23 cellular contexts compared by ENCODE assay signal in genomic region chr13:92829930-92830329, GRCh38.
"Had no signal": no experiment of that assay in that cellular context is flagged by ENCODE, and none has a peak within 500 bp of the region (broad histone marks: within the 10 kb centered on the region; RNA-seq: fewer than 3 reads in every experiment).

No MANE protein-coding gene starts in this region.

- H3K27me3 ChIP-seq: MG63, SJSA1 had no signal

- ATAC-seq: HepG2 had no signal

- H3K27ac ChIP-seq: SJSA1, SK-N-MC had no signal

- H3K4me1 ChIP-seq: SJSA1 had no signal

- H3K4me3 ChIP-seq: MG63, SJSA1, SK-N-MC had no signal

- DNase-seq: IMR-90, Karpas-422, KG1, MG63, NCI-H1092, NCI-H1105 treated with DMSO at 0.1 percent for 48 hours, NCI-H1417 treated with DMSO at 0.1 percent for 48 hours, NCI-H146, NCI-H1694 treated with DMSO at 0.1 percent for 48 hours, NCI-H1930, NCI-H2081, NCI-H2107, NCI-H2227 treated with DMSO at 0.1 percent for 48 hours, NCI-H524, NCI-H526 treated with DMSO at 0.1 percent for 48 hours, NCI-H774, Right ventricle myocardium superior, RPMI8226, SIG-M5 had no signal

- H3K9me3 ChIP-seq: MG63, SJSA1 had no signal

- H3K36me3 ChIP-seq: MG63, SJSA1 had no signal

- FAIRE-seq: HepG2, RCC 7860 had no signal
